10 cellular contexts compared by ENCODE assay signal in genomic region chr5:79069488-79070001, GRCh38. TPM values are rescaled to one million over a fixed set of nuclear protein-coding genes. Genes with fewer than 3 reads are reported as not detected.
DNase-seq lines count a peak whose midpoint lies in the region; ATAC-seq, FAIRE-seq and TF ChIP-seq lines count a peak whose summit lies in the region.
"Had no signal": no experiment of that assay in that cellular context is flagged by ENCODE, and none has a peak within 500 bp of the region (broad histone marks: within the 10 kb centered on the region; RNA-seq: fewer than 3 reads in every experiment).

Gene BHMT2 (plus strand): TSS chr5:79069767. CDS start chr5:79069783, 16 bp downstream.
Gene DMGDH (minus strand): TSS chr5:79069674. CDS start chr5:79069620, 54 bp downstream.

- H3K18ac ChIP-seq in H9 (ENCODE audit: insufficient read length, low read depth, low read length) = no peak within 1 kb of the TSS

- no peak within 1 kb of the TSS for H3K4me3 Mint-ChIP-seq in H9
- no peak within 1 kb of the TSS for H3K4me3 Mint-ChIP-seq in activated T-cell treated with anti-CD3 and anti-CD28 coated beads, Interleukin-2, amount 50 U/mL, for 24 hours

- no peak within 1 kb of the TSS for H3K27ac ChIP-seq in H9 (ENCODE audit: insufficient read length, low read depth, low read length)
- peak within 1 kb of the TSS; percentile 3 for H3K27ac ChIP-seq in brain microvascular endothelial cell
- H3K27ac ChIP-seq in kidney (ENCODE audit: low read depth in 2 of 2, low read length in 2 of 2) = peak within 1 kb of the TSS; percentile 96

- in situ Hi-C loops in brain microvascular endothelial cell (cut with HindIII; ENCODE audit: low pct_ligation_motif_present, low sequenced_read_pairs) = no loop called here

- H3K4me2 ChIP-seq in H9 (ENCODE audit: insufficient read depth, insufficient read length, low read length) = no peak within 1 kb of the TSS

- no peaks in the 10 kb centered on the region for H3K36me3 ChIP-seq in brain microvascular endothelial cell (replicated peaks)
- H3K36me3 ChIP-seq in kidney (ENCODE audit: control insufficient read depth in 1 of 2, insufficient read depth in 2 of 2, low read length in 2 of 2) = no peaks in the 10 kb centered on the region

- H3K79me2 ChIP-seq in H9 (ENCODE audit: insufficient read depth, low read length) = no peaks in the 10 kb centered on the region

- no peak within 1 kb of the TSS for H3K27ac Mint-ChIP-seq in H9
- no peak within 1 kb of the TSS for H3K27ac Mint-ChIP-seq in activated T-cell treated with anti-CD3 and anti-CD28 coated beads, Interleukin-2, amount 50 U/mL, for 24 hours

- DNase-seq in H9 (peak; percentile 37), brain microvascular endothelial cell (peak; percentile 13), kidney (peak; percentile 89), NCI-H1417 treated with DMSO at 0.1 percent for 48 hours (lab: John Stamatoyannopoulos, UW) (no peak), HTR-8/SVneo (ENCODE audit: insufficient read length, low spot score) (no peak)
- peak; percentile 13 for DNase-seq in stimulated activated naive CD8-positive, alpha-beta T cell treated with anti-CD3 and anti-CD28 coated beads, Interleukin-15, Interleukin-2, amounts not matched to agents 100 U/mL and 50 U/mL, for 24 hours
- DNase-seq in activated T-cell treated with anti-CD3 and anti-CD28 coated beads, Interleukin-2, amount 50 U/mL, for 24 hours = no peak
- no peak for DNase-seq in stimulated activated CD4-positive, alpha-beta T cell treated with anti-CD3 and anti-CD28 coated beads, Interleukin-4, amount 100 ng/mL, for 24 hours
- DNase-seq: HCEC 1CT had no signal

- H2BK12ac ChIP-seq in H9 (ENCODE audit: insufficient read length, low read depth, low read length) = no peak within 1 kb of the TSS

- FAIRE-seq in kidney (lab: Jason Lieb, UNC) (no peak), HTR-8/SVneo (lab: Jason Lieb, UNC) (no peak)
- FAIRE-seq: urothelium cell line had no signal

- H2BK15ac ChIP-seq in H9 (ENCODE audit: low read depth, low read length) = no peak within 1 kb of the TSS

- WGBS in H9 (ENCODE audit: extremely low coverage, insufficient read length, low lambda C conversion rate) = no CpG with 5 or more reads among the region's 55 CpGs

- no peak within 1 kb of the TSS for H2BK120ac ChIP-seq in H9 (ENCODE audit: low read depth, low read length, poor library complexity, severe bottlenecking)

- no peak within 1 kb of the TSS for H2AK5ac ChIP-seq in H9 (ENCODE audit: insufficient read length, low read length)

- H2BK20ac ChIP-seq in H9 (ENCODE audit: low read depth, low read length, poor library complexity, severe bottlenecking) = no peak within 1 kb of the TSS

- no peak within 1 kb of the TSS for H2AFZ ChIP-seq in H9 (ENCODE audit: low read length)

- no peak within 1 kb of the TSS for H3K56ac ChIP-seq in H9 (ENCODE audit: insufficient read length, low read depth, low read length)

- H3K27me3 Mint-ChIP-seq in H9 (ENCODE audit: low read depth) = peaks cover 3% of the 10 kb centered on the region; the same call in 1 of the 2 replicates
- H3K27me3 Mint-ChIP-seq in activated T-cell treated with anti-CD3 and anti-CD28 coated beads, Interleukin-2, amount 50 U/mL, for 24 hours = peaks cover 58% of the 10 kb centered on the region

- no peaks in the 10 kb centered on the region for H3K4me1 ChIP-seq in H9 (ENCODE audit: insufficient read depth, low read length)
- H3K4me1 ChIP-seq in kidney (ENCODE audit: control insufficient read depth in 1 of 2, insufficient read depth in 1 of 2, low read depth in 1 of 2, low read length in 2 of 2) = peaks cover 0 to 10% of the 10 kb centered on the region in 2 donors

- H3K27me3 ChIP-seq in H9 (ENCODE audit: insufficient read depth, low read length) = no peaks in the 10 kb centered on the region
- no peaks in the 10 kb centered on the region for H3K27me3 ChIP-seq in brain microvascular endothelial cell (replicated peaks)

- no peaks in the 10 kb centered on the region for H4K20me1 ChIP-seq in H9 (ENCODE audit: control insufficient read depth, insufficient read depth, insufficient read length)

- ATAC-seq in stimulated activated naive CD8-positive, alpha-beta T cell treated with anti-CD3 and anti-CD28 coated beads, Interleukin-15, Interleukin-2, amounts not matched to agents 100 U/mL and 50 U/mL, for 24 hours = peak; percentile 59

- no peak within 1 kb of the TSS for H4K5ac ChIP-seq in H9 (ENCODE audit: insufficient read length, low read depth, low read length)

- H3K9me3 ChIP-seq in H9 (ENCODE audit: control insufficient read depth, low read depth, low read length) (no peaks in the 10 kb centered on the region), kidney (ENCODE audit: control insufficient read depth in 1 of 2, low read length in 2 of 2) (peaks cover 0 to 4% of the 10 kb centered on the region in 2 donors)

- peaks cover 0 to 10% of the 10 kb centered on the region in 2 experiments; a peak in 3 of 5 replicates for H3K9me3 Mint-ChIP-seq in H9
- no peaks in the 10 kb centered on the region for H3K9me3 Mint-ChIP-seq in activated T-cell treated with anti-CD3 and anti-CD28 coated beads, Interleukin-2, amount 50 U/mL, for 24 hours

- H3K4me1 Mint-ChIP-seq in H9 = peaks cover 0 to 7% of the 10 kb centered on the region in 2 experiments; a peak in 1 of 4 replicates
- peaks cover 5% of the 10 kb centered on the region for H3K4me1 Mint-ChIP-seq in activated T-cell treated with anti-CD3 and anti-CD28 coated beads, Interleukin-2, amount 50 U/mL, for 24 hours (ENCODE audit: low read depth)

- H4K91ac ChIP-seq in H9 (ENCODE audit: insufficient read length, low read depth, low read length) = no peak within 1 kb of the TSS

- H3K4me3 ChIP-seq in brain microvascular endothelial cell (ENCODE audit: low read depth, low read length) (peak within 1 kb of the TSS; percentile 54), kidney (ENCODE audit: low read length in 2 of 2) (peak within 1 kb of the TSS; percentile 77 to 84)

- no peak within 1 kb of the TSS for H3K14ac ChIP-seq in H9 (ENCODE audit: insufficient read depth, low read length)

- H3K79me1 ChIP-seq in H9 (ENCODE audit: insufficient read depth, low read depth, low read length, poor library complexity, severe bottlenecking) = no peaks in the 10 kb centered on the region

- H3K4ac ChIP-seq in H9 (ENCODE audit: low read depth, low read length) = no peak within 1 kb of the TSS

- H3K9ac ChIP-seq in H9 (ENCODE audit: extremely low read depth, insufficient read length, low read length) (no peak within 1 kb of the TSS), kidney (ENCODE audit: low read length in 2 of 2) (peak within 1 kb of the TSS; percentile 74 to 92)

- H3K36me3 Mint-ChIP-seq in H9 (ENCODE audit: insufficient read depth in 1 of 3, low read depth in 3 of 3) = peaks cover 0 to 4% (median 4%) of the 10 kb centered on the region in 3 experiments; a peak in 2 of 7 replicates
- H3K36me3 Mint-ChIP-seq in activated T-cell treated with anti-CD3 and anti-CD28 coated beads, Interleukin-2, amount 50 U/mL, for 24 hours (ENCODE audit: low read depth) = no peaks in the 10 kb centered on the region

- TF ChIP-seq CTCF in H9 (conservative IDR thresholded peaks at IDR 0.05) (no peak), brain microvascular endothelial cell (IDR thresholded peaks at IDR 0.05; ENCODE audit: low read depth, low read length, missing control alignments) (no peak), kidney (IDR thresholded peaks at IDR 0.05; ENCODE audit: borderline replicate concordance, extremely low read depth, insufficient read depth) (no peak)

- H4K8ac ChIP-seq in H9 (replicated peaks; ENCODE audit: insufficient read length, low read depth, low read length) = no peak within 1 kb of the TSS

- no peak within 1 kb of the TSS for H2BK5ac ChIP-seq in H9 (ENCODE audit: insufficient read length, low read length)

- H3K23ac ChIP-seq in H9 (ENCODE audit: insufficient read length, low read depth, low read length) = no peak within 1 kb of the TSS

- no peaks in the 10 kb centered on the region for H3K23me2 ChIP-seq in H9 (ENCODE audit: insufficient read length, low read depth, low read length, poor library complexity, severe bottlenecking)

- intact Hi-C loops in kidney (cut with DNase I) = no loop called here

- H3T11ph ChIP-seq in H9 (ENCODE audit: low read length) = no peak within 1 kb of the TSS

RNA-seq across cellular contexts. Expression of gene BHMT2, which starts in this region (rescaled TPM):
- total RNA-seq in H9 (2021) (not detected in 2 replicates), kidney (54.8 TPM)
- 230 TPM for polyA plus RNA-seq in kidney (ENCODE audit: insufficient read depth, low read depth, low replicate concordance)

RNA-seq across cellular contexts. Expression of gene DMGDH, which starts in this region (rescaled TPM):
- total RNA-seq in H9 (2021) = 0.37 TPM in 1 of 2 replicates, not detected in the other
- total RNA-seq in kidney = 10.4 TPM
- 39.7 TPM for polyA plus RNA-seq in kidney (ENCODE audit: insufficient read depth, low read depth, low replicate concordance)

Comparison
In these comparisons a context has a peak if more than half of its experiments do, and no peak if none do; other contexts are left out.
1. RNA of gene BHMT2 (total RNA-seq): 54.8 TPM in kidney (single experiment); not detected in H9; every median in the first group is over 10 times any median in the second.
2. Peak in DNase-seq in H9; RNA of the genes that start here not detected or under 1 TPM.
3. DNase-seq: peak in brain microvascular endothelial cell (single experiment), kidney (single experiment) and stimulated activated naive CD8-positive, alpha-beta T cell treated with anti-CD3 and anti-CD28 coated beads, Interleukin-15, Interleukin-2, amounts not matched to agents 100 U/mL and 50 U/mL, for 24 hours (single experiment); none in activated T-cell treated with anti-CD3 and anti-CD28 coated beads, Interleukin-2, amount 50 U/mL, for 24 hours (single experiment), stimulated activated CD4-positive, alpha-beta T cell treated with anti-CD3 and anti-CD28 coated beads, Interleukin-4, amount 100 ng/mL, for 24 hours (single experiment), NCI-H1417 treated with DMSO at 0.1 percent for 48 hours (single experiment) and HTR-8/SVneo (single experiment).